10 cellular contexts compared by ENCODE assay signal in the genomic region with DNA sequence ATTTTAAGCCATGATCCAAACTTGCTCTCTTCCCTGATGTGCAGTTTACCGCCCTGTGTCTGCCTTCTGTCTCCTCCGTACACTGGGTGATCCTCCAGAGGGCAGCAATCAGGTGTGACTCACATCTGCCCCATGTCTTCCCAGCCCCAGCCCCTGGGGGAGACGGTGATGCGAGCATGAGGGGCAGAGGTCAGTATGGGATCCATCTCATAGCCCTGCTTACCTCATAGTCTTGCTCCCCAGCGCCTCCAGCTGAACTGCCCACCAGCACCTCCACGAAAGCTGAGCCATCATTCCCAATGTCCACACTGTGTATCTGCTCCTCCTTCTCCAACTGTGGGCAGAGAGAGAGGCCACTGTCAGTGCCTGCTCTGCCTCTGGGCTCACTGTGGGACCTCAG. TPM values are rescaled to one million over a fixed set of nuclear protein-coding genes. Genes with fewer than 3 reads are reported as not detected.
A peak's percentile ranks its signal among the peaks of the same experiment; 100 is the strongest.
DNase-seq lines count a peak whose midpoint lies in the region; ATAC-seq and TF ChIP-seq lines count a peak whose summit lies in the region.
"Had no signal": no experiment of that assay in that cellular context is flagged by ENCODE, and none has a peak within 500 bp of the region (broad histone marks: within the 10 kb centered on the region; RNA-seq: fewer than 3 reads in every experiment).

No MANE protein-coding gene starts in this region.

- DNase-seq in T-helper 2 cell treated with Interferon-gamma antibody and Interleukin-4, amounts not matched to agents 5 μg/mL and 100 μg/mL, for 36 hours (ENCODE audit: low spot score): no peak
- DNase-seq in T-helper 2 cell: no peak
- DNase-seq in NCI-H460 (ENCODE audit: extremely low read depth, low read depth): peak; percentile 14
- peak; percentile 8 to 60 for DNase-seq in cardiac fibroblast (ENCODE audit: low read depth in 2 of 2)
- DNase-seq in progenitor cell of endocrine pancreas (ENCODE audit: low spot score, unreplicated experiment): no peak
- DNase-seq in 8988T: no peak
- no peak for DNase-seq in NOMO-1 (lab: John Stamatoyannopoulos, UW; ENCODE audit: unreplicated experiment in 2 of 2)
- DNase-seq: esophagus squamous epithelium had no signal

- TF ChIP-seq CTCF in cardiac fibroblast (IDR thresholded peaks at IDR 0.05; ENCODE audit: low read depth, low read length): peak; percentile 39
- TF ChIP-seq CTCF in progenitor cell of endocrine pancreas (IDR thresholded peaks at IDR 0.05; ENCODE audit: unreplicated experiment): no peak

- H3K27ac Mint-ChIP-seq in T-helper 2 cell treated with Interferon-gamma antibody and Interleukin-4, amounts not matched to agents 5 μg/mL and 100 μg/mL, for 36 hours: peak overlapping the region; percentile 42
- peak overlapping the region; percentile 58 for H3K27ac Mint-ChIP-seq in progenitor cell of endocrine pancreas
- H3K27ac Mint-ChIP-seq: activated T-helper 1 cell treated with anti-CD3 and anti-CD28 coated beads, Interleukin-12 subunit alpha, Interleukin-12 subunit beta, Interleukin-2, Interleukin-4 antibody, amounts not matched to agents 30 ng/mL and 10 ng/mL and 1 ng/mL, durations not matched to agents 14 hours and 24 hours and 36 hours had no signal

- peaks cover 32% of the 10 kb centered on the region for H3K4me1 Mint-ChIP-seq in T-helper 2 cell treated with Interferon-gamma antibody and Interleukin-4, amounts not matched to agents 5 μg/mL and 100 μg/mL, for 36 hours (ENCODE audit: low read depth)
- H3K4me1 Mint-ChIP-seq in progenitor cell of endocrine pancreas (ENCODE audit: low read depth): no peaks in the 10 kb centered on the region

- H3K36me3 Mint-ChIP-seq in T-helper 2 cell treated with Interferon-gamma antibody and Interleukin-4, amounts not matched to agents 5 μg/mL and 100 μg/mL, for 36 hours (ENCODE audit: low read depth): peaks cover 37% of the 10 kb centered on the region
- H3K36me3 Mint-ChIP-seq in progenitor cell of endocrine pancreas (ENCODE audit: insufficient read depth): peaks cover 18% of the 10 kb centered on the region

- H3K9me3 Mint-ChIP-seq in T-helper 2 cell treated with Interferon-gamma antibody and Interleukin-4, amounts not matched to agents 5 μg/mL and 100 μg/mL, for 36 hours: no peaks in the 10 kb centered on the region
- no peaks in the 10 kb centered on the region for H3K9me3 Mint-ChIP-seq in progenitor cell of endocrine pancreas (ENCODE audit: low read depth)
- H3K9me3 Mint-ChIP-seq: activated T-helper 1 cell treated with anti-CD3 and anti-CD28 coated beads, Interleukin-12 subunit alpha, Interleukin-12 subunit beta, Interleukin-2, Interleukin-4 antibody, amounts not matched to agents 30 ng/mL and 10 ng/mL and 1 ng/mL, durations not matched to agents 14 hours and 24 hours and 36 hours had no signal

- no peak overlapping the region for H3K4me3 Mint-ChIP-seq in T-helper 2 cell treated with Interferon-gamma antibody and Interleukin-4, amounts not matched to agents 5 μg/mL and 100 μg/mL, for 36 hours
- H3K4me3 Mint-ChIP-seq in progenitor cell of endocrine pancreas (ENCODE audit: low read depth): no peak overlapping the region
- H3K4me3 Mint-ChIP-seq: activated T-helper 1 cell treated with anti-CD3 and anti-CD28 coated beads, Interleukin-12 subunit alpha, Interleukin-12 subunit beta, Interleukin-2, Interleukin-4 antibody, amounts not matched to agents 30 ng/mL and 10 ng/mL and 1 ng/mL, durations not matched to agents 14 hours and 24 hours and 36 hours had no signal

- H3K27me3 Mint-ChIP-seq in T-helper 2 cell treated with Interferon-gamma antibody and Interleukin-4, amounts not matched to agents 5 μg/mL and 100 μg/mL, for 36 hours (ENCODE audit: low read depth): no peaks in the 10 kb centered on the region
- H3K27me3 Mint-ChIP-seq in progenitor cell of endocrine pancreas: no peaks in the 10 kb centered on the region

- no peak for ATAC-seq in GM21367 (IDR thresholded peaks at IDR 0.05; ENCODE audit: unreplicated experiment)

- no peak overlapping the region for H3K4me3 ChIP-seq in cardiac fibroblast (replicated peaks in 1 of 2; ENCODE audit: low read depth in 2 of 2, low read length in 2 of 2)
- H3K4me3 ChIP-seq: esophagus squamous epithelium had no signal

RNA-seq across cellular contexts. Expression of gene XRCC1, which starts 14.6 kb away (rescaled TPM):
- 13.5 and 17.9 TPM in 2 replicates for total RNA-seq in NCI-H460 (2014; rRNA removed; shearing (Covaris generic))
- 15.2 and 15.9 TPM in 2 replicates for polyA plus RNA-seq in NCI-H460 (2014; cell fraction: nucleus; rRNA removed)
- 69.8 and 70.7 TPM in 2 replicates for total RNA-seq in progenitor cell of endocrine pancreas

RNA-seq across cellular contexts. Expression of gene PINLYP, which starts 14.9 kb away (rescaled TPM):
- not detected in 2 replicates for total RNA-seq in NCI-H460 (2014; rRNA removed; shearing (Covaris generic))
- polyA plus RNA-seq in NCI-H460 (2014; cell fraction: nucleus; rRNA removed): not detected in 2 replicates
- 6.3 and 7.7 TPM in 2 replicates for total RNA-seq in progenitor cell of endocrine pancreas

RNA-seq across cellular contexts. Expression of gene ZNF575, which starts 27.7 kb away (rescaled TPM):
- total RNA-seq in NCI-H460 (2014; rRNA removed; shearing (Covaris generic)): 0.32 and 0.35 TPM in 2 replicates
- not detected in 2 replicates for polyA plus RNA-seq in NCI-H460 (2014; cell fraction: nucleus; rRNA removed)
- total RNA-seq in progenitor cell of endocrine pancreas: 0.60 and 0.74 TPM in 2 replicates
- total RNA-seq: esophagus squamous epithelium had no signal

RNA-seq across cellular contexts. Expression of gene ETHE1, which starts 33.7 kb away (rescaled TPM):
- total RNA-seq in NCI-H460 (2014; rRNA removed; shearing (Covaris generic)): 32.5 and 39.0 TPM in 2 replicates
- polyA plus RNA-seq in NCI-H460 (2014; cell fraction: nucleus; rRNA removed): 29.6 and 48.4 TPM in 2 replicates
- total RNA-seq in progenitor cell of endocrine pancreas: 24.4 and 28.0 TPM in 2 replicates

RNA-seq across cellular contexts. Expression of gene IRGQ, which starts 35.2 kb away (rescaled TPM):
- 5.7 and 8.1 TPM in 2 replicates for total RNA-seq in NCI-H460 (2014; rRNA removed; shearing (Covaris generic))
- 18.1 and 22.9 TPM in 2 replicates for polyA plus RNA-seq in NCI-H460 (2014; cell fraction: nucleus; rRNA removed)
- 57.6 and 63.6 TPM in 2 replicates for total RNA-seq in progenitor cell of endocrine pancreas

Comparison
In these comparisons a context has a peak if more than half of its experiments do, and no peak if none do; other contexts are left out.
1. DNase-seq: peak in NCI-H460 (single experiment) and cardiac fibroblast (2 of 2); none in T-helper 2 cell treated with Interferon-gamma antibody and Interleukin-4, amounts not matched to agents 5 μg/mL and 100 μg/mL, for 36 hours (single experiment), T-helper 2 cell (0 of 5), progenitor cell of endocrine pancreas (single experiment), 8988T (single experiment) and NOMO-1 (0 of 2).